Comparison of ENCODE assay signal across 8 cellular contexts in the genomic region with DNA sequence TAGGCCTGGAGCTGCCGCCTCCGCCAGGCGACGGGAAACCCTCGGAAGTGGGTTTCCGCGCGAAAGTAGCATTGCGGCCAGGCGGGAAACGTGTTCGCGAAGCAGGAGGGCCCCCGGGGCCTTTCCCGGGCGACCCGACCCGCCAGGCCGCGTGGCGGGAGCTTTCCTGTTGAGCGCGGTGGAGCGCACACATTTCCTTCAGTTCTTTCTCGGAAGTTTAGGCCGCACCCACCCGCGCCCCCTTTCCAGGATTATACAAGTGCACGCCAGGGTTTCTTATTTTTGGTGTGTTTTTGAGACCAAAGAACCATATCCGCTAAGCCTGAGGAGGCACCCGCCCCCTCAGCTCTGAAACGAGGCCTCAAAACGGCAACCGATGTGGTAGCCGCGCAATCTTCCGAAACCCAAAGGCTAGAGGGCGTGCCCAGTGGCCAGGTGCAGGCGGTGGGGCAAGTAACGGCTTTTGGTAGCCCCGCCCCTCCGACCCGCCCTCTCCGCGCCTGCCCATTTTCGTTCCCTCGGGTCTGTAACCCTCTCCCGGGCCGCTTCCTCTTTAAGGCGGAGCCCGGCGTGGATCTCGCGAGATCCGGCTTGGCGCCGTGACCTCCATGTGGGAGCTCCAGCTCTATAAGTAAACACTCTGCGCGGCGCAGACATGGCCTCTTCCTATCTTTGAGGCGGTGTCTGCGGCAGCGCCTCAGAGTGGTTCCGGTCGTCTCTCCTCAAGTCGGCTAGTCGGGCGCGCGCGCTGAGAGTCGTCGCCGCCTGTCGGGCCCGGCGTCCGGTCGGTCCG. TPM values are rescaled to one million over a fixed set of nuclear protein-coding genes. Genes with fewer than 3 reads are reported as not detected.
A peak's percentile ranks its signal among the peaks of the same experiment; 100 is the strongest.
DNase-seq lines count a peak whose midpoint lies in the region; ATAC-seq and TF ChIP-seq lines count a peak whose summit lies in the region.

A gene with protein sequence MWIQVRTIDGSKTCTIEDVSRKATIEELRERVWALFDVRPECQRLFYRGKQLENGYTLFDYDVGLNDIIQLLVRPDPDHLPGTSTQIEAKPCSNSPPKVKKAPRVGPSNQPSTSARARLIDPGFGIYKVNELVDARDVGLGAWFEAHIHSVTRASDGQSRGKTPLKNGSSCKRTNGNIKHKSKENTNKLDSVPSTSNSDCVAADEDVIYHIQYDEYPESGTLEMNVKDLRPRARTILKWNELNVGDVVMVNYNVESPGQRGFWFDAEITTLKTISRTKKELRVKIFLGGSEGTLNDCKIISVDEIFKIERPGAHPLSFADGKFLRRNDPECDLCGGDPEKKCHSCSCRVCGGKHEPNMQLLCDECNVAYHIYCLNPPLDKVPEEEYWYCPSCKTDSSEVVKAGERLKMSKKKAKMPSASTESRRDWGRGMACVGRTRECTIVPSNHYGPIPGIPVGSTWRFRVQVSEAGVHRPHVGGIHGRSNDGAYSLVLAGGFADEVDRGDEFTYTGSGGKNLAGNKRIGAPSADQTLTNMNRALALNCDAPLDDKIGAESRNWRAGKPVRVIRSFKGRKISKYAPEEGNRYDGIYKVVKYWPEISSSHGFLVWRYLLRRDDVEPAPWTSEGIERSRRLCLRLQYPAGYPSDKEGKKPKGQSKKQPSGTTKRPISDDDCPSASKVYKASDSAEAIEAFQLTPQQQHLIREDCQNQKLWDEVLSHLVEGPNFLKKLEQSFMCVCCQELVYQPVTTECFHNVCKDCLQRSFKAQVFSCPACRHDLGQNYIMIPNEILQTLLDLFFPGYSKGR (plus strand): TSS at position 628 of the 793 bp plus-strand sequence. CDS start 292 bp downstream, outside the sequence.

- no peaks in the 10 kb centered on the region for H3K9me3 ChIP-seq in right lobe of liver

- H3K4me3 ChIP-seq in right lobe of liver: peak within 1 kb of the TSS; percentile 77 to 98 (median 85)

- H3K4me1 ChIP-seq in right lobe of liver: peaks cover 0 to 34% (median 6%) of the 10 kb centered on the region in 4 donors

- H3K36me3 ChIP-seq in right lobe of liver: no peaks in the 10 kb centered on the region

- no peaks in the 10 kb centered on the region for H3K27me3 ChIP-seq in right lobe of liver

- H3K27ac ChIP-seq in C4-2B (peak within 1 kb of the TSS; percentile 84), right lobe of liver (peak within 1 kb of the TSS; percentile 67 to 86 (median 78))

- TF ChIP-seq POLR2A in right lobe of liver (IDR thresholded peaks at IDR 0.05): peak; percentile 83

- ATAC-seq in GM19395 (IDR thresholded peaks at IDR 0.05; ENCODE audit: unreplicated experiment) (peak; percentile 81), HG03565 (IDR thresholded peaks at IDR 0.05; ENCODE audit: unreplicated experiment) (peak; percentile 79), right lobe of liver (peak; percentile 94 to 98 (median 97))

- intact Hi-C loops in right lobe of liver (cut with DNase I): no loop called here

- DNase-seq in NCI-H774 (lab: John Stamatoyannopoulos, UW): peak; percentile 98
- peak; percentile 100 for DNase-seq in activated CD4-positive, alpha-beta T cell treated with anti-CD3 and anti-CD28 coated beads, Interleukin-2, amount 50 U/mL, for 48 hours
- DNase-seq in dermis microvascular lymphatic vessel endothelial cell (ENCODE audit: low read depth in 2 of 2): peak; percentile 91 to 97
- DNase-seq in right lobe of liver: peak; percentile 99
- DNase-seq in stimulated activated CD4-positive, alpha-beta T cell treated with anti-CD3 and anti-CD28 coated beads, Interleukin-4, amount 100 ng/mL, for 4 hours: peak; percentile 99

- TF ChIP-seq CTCF in C4-2B (conservative IDR thresholded peaks at IDR 0.05): no peak
- peak in 1 of 4 donors; percentile 14 for TF ChIP-seq CTCF in right lobe of liver (IDR thresholded peaks at IDR 0.05)

- WGBS in right lobe of liver (ENCODE audit: insufficient coverage, low coverage, low lambda C conversion rate, missing lambda C conversion rate): 0% methylated on average over 16 of the region's 80 CpGs

RNA-seq across cellular contexts. Expression of the gene that starts here (rescaled TPM):
- total RNA-seq in dermis microvascular lymphatic vessel endothelial cell: 59.8 and 66.1 TPM in 2 replicates
- 10 to 100 TPM; 12.6 to 18.8 (median 17.1) TPM for total RNA-seq in right lobe of liver

Comparison
In these comparisons a context has a peak if more than half of its experiments do, and no peak if none do; other contexts are left out.
1. Peak in every context shown above with its lines: DNase-seq, ATAC-seq, H3K4me3 ChIP-seq and H3K27ac ChIP-seq.